Comparison of ENCODE assay signal across 1 cellular context in genomic region chr19:17073869-17074627, GRCh38.
TF ChIP-seq lines count a peak whose summit lies in the region.

No MANE protein-coding gene starts in this region.

TF ChIP-seq in H1, 55 proteins besides CTCF, POLR2A, EP300 and RAD21:
- no peak for TF ChIP-seq SP2 (IDR thresholded peaks at IDR 0.05; ENCODE audit: low read length)
- TF ChIP-seq BACH1 (IDR thresholded peaks at IDR 0.05; ENCODE audit: low read length): peak; percentile 84
- TF ChIP-seq MAFK (IDR thresholded peaks at IDR 0.05; ENCODE audit: low read depth, low read length): peak; percentile 76
TF ChIP-seq in H1: peak in this region for 2.
